In genomic region chr5:109329296-109330252, GRCh38 we compare ENCODE assay signal across 13 cellular contexts.
DNase-seq lines count a peak whose midpoint lies in the region; ATAC-seq, FAIRE-seq and TF ChIP-seq lines count a peak whose summit lies in the region.
"Had no signal": no experiment of that assay in that cellular context is flagged by ENCODE, and none has a peak within 500 bp of the region (broad histone marks: within the 10 kb centered on the region; RNA-seq: fewer than 3 reads in every experiment).

No MANE protein-coding gene starts in this region.

- H3K4me3 ChIP-seq in fibroblast of villous mesenchyme (ENCODE audit: low read depth, low read length) (no peak overlapping the region), rectal smooth muscle tissue (ENCODE audit: low read length) (no peak overlapping the region)

- no peak overlapping the region for H3K4me3 Mint-ChIP-seq in T-helper 17 cell
- H3K4me3 Mint-ChIP-seq: activated T-helper 17 cell treated with anti-CD3 and anti-CD28 coated beads, Interleukin-2, amount 50 U/mL, for 72 hours; immature natural killer cell had no signal

- H3K27me3 ChIP-seq in rectal smooth muscle tissue (ENCODE audit: control insufficient read depth, insufficient read depth, low read length): no peaks in the 10 kb centered on the region

- peaks cover 2% of the 10 kb centered on the region for H3K36me3 Mint-ChIP-seq in T-helper 17 cell (ENCODE audit: low read depth)

- H3K36me3 ChIP-seq in rectal smooth muscle tissue (ENCODE audit: control insufficient read depth, insufficient read depth, low read length): peaks cover 3% of the 10 kb centered on the region

- H3K4me1 ChIP-seq in rectal smooth muscle tissue (ENCODE audit: control insufficient read depth, insufficient read depth, low read length): peaks cover 28% of the 10 kb centered on the region
- H3K4me1 ChIP-seq: parathyroid adenoma had no signal

- DNase-seq in GM12891 (ENCODE audit: insufficient read length, low spot score): no peak
- no peak for DNase-seq in T-helper 17 cell
- peak; percentile 60 for DNase-seq in fibroblast of villous mesenchyme (ENCODE audit: low read depth)
- DNase-seq in GM10266 (ENCODE audit: extremely low spot score): no peak
- DNase-seq in DMS53 treated with DMSO at 0.1 percent for 48 hours (lab: John Stamatoyannopoulos, UW; ENCODE audit: unreplicated experiment): no peak
- no peak for DNase-seq in stimulated activated CD4-positive, alpha-beta T cell treated with anti-CD3 and anti-CD28 coated beads, Interleukin-4, amount 100 ng/mL, for 4 hours
- DNase-seq in ecto neural progenitor cell (ENCODE audit: low spot score): no peak
- DNase-seq: activated CD4-positive, CD25-positive, alpha-beta regulatory T cell; immature natural killer cell; NCI-H2171 treated with DMSO at 0.1 percent for 48 hours had no signal

- no peak overlapping the region for H3K9ac ChIP-seq in rectal smooth muscle tissue (ENCODE audit: low read length)
- H3K9ac ChIP-seq: parathyroid adenoma had no signal

- TF ChIP-seq CTCF in fibroblast of villous mesenchyme (IDR thresholded peaks at IDR 0.05; ENCODE audit: insufficient read depth, low read depth, low read length): no peak
- TF ChIP-seq CTCF in GM10266 (IDR thresholded peaks at IDR 0.05; ENCODE audit: control insufficient read depth, insufficient read depth, low read depth, missing control alignments): no peak

- peak; percentile 48 for FAIRE-seq in GM12891 (lab: Jason Lieb, UNC)

- TF ChIP-seq POLR2A in GM12891 (IDR thresholded peaks at IDR 0.05; ENCODE audit: low read depth, low read length): no peak

- H3K9me3 ChIP-seq in T-helper 17 cell (ENCODE audit: control insufficient read depth, low read length, poor library complexity, severe bottlenecking): no peaks in the 10 kb centered on the region

- no peaks in the 10 kb centered on the region for H3K27me3 Mint-ChIP-seq in T-helper 17 cell
- H3K27me3 Mint-ChIP-seq: activated T-helper 17 cell treated with anti-CD3 and anti-CD28 coated beads, Interleukin-2, amount 50 U/mL, for 72 hours had no signal

- peak overlapping the region; percentile 61 for H3K27ac ChIP-seq in rectal smooth muscle tissue (ENCODE audit: low read depth, low read length)
- H3K27ac ChIP-seq: parathyroid adenoma had no signal

- peaks cover 3% of the 10 kb centered on the region for H3K4me1 Mint-ChIP-seq in T-helper 17 cell
- H3K4me1 Mint-ChIP-seq: activated T-helper 17 cell treated with anti-CD3 and anti-CD28 coated beads, Interleukin-2, amount 50 U/mL, for 72 hours had no signal

- peak overlapping the region; percentile 78 for H3K27ac Mint-ChIP-seq in T-helper 17 cell
- H3K27ac Mint-ChIP-seq: activated T-helper 17 cell treated with anti-CD3 and anti-CD28 coated beads, Interleukin-2, amount 50 U/mL, for 72 hours had no signal

- no peak for ATAC-seq in T-helper 17 cell
- ATAC-seq: activated T-helper 17 cell treated with anti-CD3 and anti-CD28 coated beads, Interleukin-2, amount 50 U/mL, for 72 hours had no signal

TF ChIP-seq in GM12891, 5 proteins besides CTCF, POLR2A, EP300 and RAD21:
- TF ChIP-seq POLR2AphosphoS5 (IDR thresholded peaks at IDR 0.05; ENCODE audit: low read depth, low read length): no peak
- TF ChIP-seq SPI1 (IDR thresholded peaks at IDR 0.05; ENCODE audit: low read depth, low read length): no peak
- no peak for TF ChIP-seq POU2F2 (IDR thresholded peaks at IDR 0.05; ENCODE audit: low read depth, low read length)
- TF ChIP-seq TAF1 (IDR thresholded peaks at IDR 0.05; ENCODE audit: low read depth, low read length): no peak
- no peak for TF ChIP-seq PAX5 (IDR thresholded peaks at IDR 0.05; ENCODE audit: insufficient read depth, low read length, severe bottlenecking)
TF ChIP-seq in GM12891: peak in this region for 0.
